In the genomic region with DNA sequence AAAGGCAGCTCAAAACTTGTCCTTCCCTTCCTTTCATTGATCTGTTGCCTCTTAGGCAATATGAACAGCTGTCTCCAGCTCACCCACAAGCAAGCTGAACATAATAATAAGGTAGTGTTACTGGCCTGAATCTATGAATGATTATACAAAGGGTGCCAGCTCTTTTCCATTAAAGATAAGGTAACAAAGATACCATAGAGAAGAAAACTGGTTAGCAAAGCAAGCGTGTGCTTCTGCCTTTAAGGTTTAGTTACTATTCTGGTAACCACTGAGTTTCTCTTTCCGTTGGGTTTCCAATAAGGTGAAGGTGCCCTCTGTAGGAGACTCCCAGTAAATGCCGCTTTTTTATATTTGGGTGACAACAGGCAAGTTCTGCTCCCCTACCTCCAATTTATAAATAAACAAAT, we compare ENCODE assay signal across 8 cellular contexts. TPM values are rescaled to one million over a fixed set of nuclear protein-coding genes. Genes with fewer than 3 reads are reported as not detected.
A peak's percentile ranks its signal among the peaks of the same experiment; 100 is the strongest.
DNase-seq lines count a peak whose midpoint lies in the region; ATAC-seq and TF ChIP-seq lines count a peak whose summit lies in the region.

No MANE protein-coding gene starts in this region.

- no peaks in the 10 kb centered on the region for H3K27me3 ChIP-seq in colonic mucosa

- no peaks in the 10 kb centered on the region for H3K4me1 ChIP-seq in colonic mucosa

- DNase-seq in EH (ENCODE audit: low read depth) (peak; percentile 15), NCI-H774 (lab: John Stamatoyannopoulos, UW) (peak; percentile 29), colonic mucosa (no peak), myocyte (ENCODE audit: low read depth) (peak; percentile 22), omental fat pad (ENCODE audit: low spot score) (no peak), activated T-cell treated with anti-CD3 and anti-CD28 coated beads for 4 hours (no peak)

- no peaks in the 10 kb centered on the region for H3K9me3 ChIP-seq in colonic mucosa

- intact Hi-C loops in colonic mucosa (cut with DNase I) = no loop called here

- no peaks in the 10 kb centered on the region for H3K36me3 ChIP-seq in colonic mucosa

- ATAC-seq in GM19468 (IDR thresholded peaks at IDR 0.05; ENCODE audit: extremely low read depth, unreplicated experiment) (peak; percentile 87), HG03439 (IDR thresholded peaks at IDR 0.05; ENCODE audit: unreplicated experiment) (peak; percentile 99), omental fat pad (ENCODE audit: low FRiP score) (no peak)

- TF ChIP-seq CTCF in colonic mucosa (IDR thresholded peaks at IDR 0.05) (peak; percentile 58), omental fat pad (IDR thresholded peaks at IDR 0.05) (no peak)

- no peak overlapping the region for H3K4me3 ChIP-seq in colonic mucosa

- H3K27ac ChIP-seq in colonic mucosa = no peak overlapping the region

- H3K9ac ChIP-seq in colonic mucosa (ENCODE audit: low read depth in 2 of 2, low read length in 2 of 2) = no peak overlapping the region

RNA-seq across cellular contexts. Expression of gene DACH1, which starts 12.1 kb away (rescaled TPM):
- total RNA-seq in colonic mucosa (1 to 10 TPM; 3.9 to 5.2 TPM), myocyte (0.03 TPM in 1 of 2 replicates, not detected in the other), omental fat pad (10 to 100 TPM in 1 of 4 donors, 1 to 10 TPM in 3; 1.1 to 10.4 (median 2.8) TPM)
- polyA plus RNA-seq in myocyte (2012) = not detected

Comparison
In these comparisons a context has a peak if more than half of its experiments do, and no peak if none do; other contexts are left out.
1. DNase-seq: peak in EH (single experiment), NCI-H774 (single experiment) and myocyte (single experiment); none in colonic mucosa (single experiment), omental fat pad (single experiment) and activated T-cell treated with anti-CD3 and anti-CD28 coated beads for 4 hours (single experiment).